Comparison of ENCODE assay signal across 11 cellular contexts in the genomic region with DNA sequence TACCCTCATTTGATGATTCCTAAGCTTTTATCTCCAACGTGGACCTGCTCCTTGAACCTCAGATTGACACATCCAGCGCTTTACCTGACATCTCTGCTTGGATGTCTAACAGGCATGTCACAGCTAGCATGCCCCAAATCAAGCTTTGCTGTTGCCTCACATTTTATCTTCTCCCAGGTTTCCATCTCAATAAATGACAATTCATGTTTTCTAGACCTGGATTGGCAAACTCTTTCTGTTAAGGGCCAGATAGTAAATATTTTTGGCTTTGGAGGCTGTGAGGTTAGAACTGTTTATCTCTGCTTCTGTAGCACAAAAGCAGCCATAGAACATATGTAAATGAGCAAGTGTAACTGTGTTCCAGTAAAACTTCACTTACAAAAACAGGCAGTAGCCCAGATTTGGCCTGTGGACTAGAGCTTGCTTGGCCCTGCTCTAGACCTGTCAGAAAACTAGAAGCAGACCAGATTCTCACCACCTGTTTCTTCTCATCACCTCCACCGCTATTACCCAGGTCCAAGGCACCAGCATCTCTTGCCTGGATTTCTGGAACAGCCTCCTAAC. TPM values are rescaled to one million over a fixed set of nuclear protein-coding genes. Genes with fewer than 3 reads are reported as not detected.
DNase-seq lines count a peak whose midpoint lies in the region; ATAC-seq, FAIRE-seq and TF ChIP-seq lines count a peak whose summit lies in the region.
"Had no signal": no experiment of that assay in that cellular context is flagged by ENCODE, and none has a peak within 500 bp of the region (broad histone marks: within the 10 kb centered on the region; RNA-seq: fewer than 3 reads in every experiment).

No MANE protein-coding gene starts in this region.

- H2BK120ac ChIP-seq in IMR-90 (ENCODE audit: low read depth, low read length), result peak overlapping the region; percentile 30

- intact Hi-C loops in IMR-90 (cut with micrococcal nuclease), result no loop called here

- H4K91ac ChIP-seq in IMR-90 (ENCODE audit: insufficient read depth, low read depth, low read length), result peak overlapping the region; percentile 10; the same call in 1 of the 2 replicates

- peak overlapping the region; percentile 3; the same call in 1 of the 2 replicates for H3K18ac ChIP-seq in IMR-90 (ENCODE audit: low read depth, low read length)

- TF ChIP-seq RAD21 in IMR-90 (IDR thresholded peaks at IDR 0.05; ENCODE audit: low read length), result no peak

- H4K8ac ChIP-seq in IMR-90 (ENCODE audit: low read depth in 2 of 2, low read length in 2 of 2), result no peak overlapping the region

- peak overlapping the region; percentile 38; the same call in 1 of the 2 replicates for H2AK5ac ChIP-seq in IMR-90 (ENCODE audit: low read depth, low read length)

- peak overlapping the region; percentile 13 for H3K4me3 Mint-ChIP-seq in activated naive CD8-positive, alpha-beta T cell treated with anti-CD3 and anti-CD28 coated beads, Interleukin-2, amount 50 U/mL, for 24 hours

- no peak overlapping the region for H3K56ac ChIP-seq in IMR-90 (ENCODE audit: extremely low read depth, insufficient read depth, low read length)

- no peaks in the 10 kb centered on the region for H3K9me2 ChIP-seq in Karpas-422 (replicated peaks; ENCODE audit: insufficient read depth, low read length)

- H3K27me3 ChIP-seq in IMR-90 (ENCODE audit: control insufficient read depth, insufficient read depth, low read length) (no peaks in the 10 kb centered on the region), foreskin keratinocyte (no peaks in the 10 kb centered on the region), small intestine (ENCODE audit: control insufficient read depth in 2 of 2, insufficient read depth in 2 of 2, low read length in 2 of 2) (no peaks in the 10 kb centered on the region), Karpas-422 (ENCODE audit: low read length) (no peaks in the 10 kb centered on the region)

- ATAC-seq in IMR-90 (ENCODE audit: low read depth), result no peak
- ATAC-seq in activated naive CD8-positive, alpha-beta T cell treated with anti-CD3 and anti-CD28 coated beads, Interleukin-2, amount 50 U/mL, for 24 hours, result no peak
- peak; percentile 40 for ATAC-seq in foreskin keratinocyte
- ATAC-seq in HG03469 (IDR thresholded peaks at IDR 0.05; ENCODE audit: unreplicated experiment), result no peak

- H3K4me3 ChIP-seq in IMR-90 (ENCODE audit: insufficient read depth, low read depth, low read length) (no peak overlapping the region), small intestine (ENCODE audit: low read depth in 1 of 2, low read length in 2 of 2) (no peak overlapping the region), Karpas-422 (ENCODE audit: low read length) (no peak overlapping the region)

- H3K27ac ChIP-seq in IMR-90 (ENCODE audit: insufficient read depth, low read length), result no peak overlapping the region
- H3K27ac ChIP-seq in foreskin keratinocyte, result peak overlapping the region; percentile 72
- H3K27ac ChIP-seq in small intestine (ENCODE audit: low read depth in 1 of 2, low read length in 1 of 2), result no peak overlapping the region
- H3K27ac ChIP-seq in Karpas-422 (ENCODE audit: low read length), result no peak overlapping the region
- H3K27ac ChIP-seq: parathyroid adenoma had no signal

- FAIRE-seq in small intestine (lab: Jason Lieb, UNC) (no peak), RCC 7860 (lab: Jason Lieb, UNC) (no peak)

- H3K36me3 ChIP-seq in IMR-90 (ENCODE audit: control insufficient read depth, insufficient read depth, low read length) (peaks cover 6% of the 10 kb centered on the region; the same call in 1 of the 2 replicates), small intestine (ENCODE audit: control insufficient read depth in 2 of 2, insufficient read depth in 2 of 2, low read length in 2 of 2) (peaks cover 3 to 4% of the 10 kb centered on the region in 2 donors), Karpas-422 (ENCODE audit: insufficient read depth, low read length) (no peaks in the 10 kb centered on the region)

- H3K23ac ChIP-seq in IMR-90 (ENCODE audit: low read depth, low read length), result peak overlapping the region; percentile 30

- peak overlapping the region; percentile 51 for H2AK9ac ChIP-seq in IMR-90 (replicated peaks; ENCODE audit: low read depth, low read length, poor library complexity)

- H3K36me3 Mint-ChIP-seq in activated naive CD8-positive, alpha-beta T cell treated with anti-CD3 and anti-CD28 coated beads, Interleukin-2, amount 50 U/mL, for 24 hours (ENCODE audit: low read depth), result peaks cover 6% of the 10 kb centered on the region

- H3K27me3 Mint-ChIP-seq in activated naive CD8-positive, alpha-beta T cell treated with anti-CD3 and anti-CD28 coated beads, Interleukin-2, amount 50 U/mL, for 24 hours, result no peaks in the 10 kb centered on the region

- dilution Hi-C loops in IMR-90 (cut with HindIII; ENCODE audit: low sequenced_read_pairs, unreplicated experiment), result no loop called here

- DNase-seq in IMR-90 (peak; percentile 18), foreskin keratinocyte (peak; percentile 47 to 50), small intestine (peak; percentile 35), RCC 7860 (ENCODE audit: low spot score) (no peak), Karpas-422 (no peak), SK-N-DZ (ENCODE audit: low spot score) (no peak)
- no peak for DNase-seq in activated naive CD8-positive, alpha-beta T cell treated with anti-CD3 and anti-CD28 coated beads, Interleukin-2, amount 50 U/mL, for 24 hours
- DNase-seq: NCI-H446 treated with DMSO at 0.1 percent for 48 hours had no signal

- POLR2A ChIA-PET in IMR-90 (lab: Charles Lee; ENCODE audit: unreplicated experiment), result no interaction called here

- peak overlapping the region; percentile 39 for H3K27ac Mint-ChIP-seq in activated naive CD8-positive, alpha-beta T cell treated with anti-CD3 and anti-CD28 coated beads, Interleukin-2, amount 50 U/mL, for 24 hours

- peaks cover 23% of the 10 kb centered on the region for H3K79me2 ChIP-seq in Karpas-422 (ENCODE audit: low read length)
- H3K79me2 ChIP-seq: parathyroid adenoma had no signal

- H4K5ac ChIP-seq in IMR-90 (ENCODE audit: low read depth, low read length), result no peak overlapping the region

- CTCF ChIA-PET in IMR-90 (lab: Yijun Ruan, JAX), result no interaction called here

- H3K9me1 ChIP-seq in IMR-90 (ENCODE audit: insufficient read depth, low read length), result peaks cover 22% of the 10 kb centered on the region

- no peaks in the 10 kb centered on the region for H3K9me3 ChIP-seq in IMR-90 (ENCODE audit: control insufficient read depth, insufficient read depth, low read length)
- H3K9me3 ChIP-seq in small intestine (ENCODE audit: control insufficient read depth, low read depth), result no peaks in the 10 kb centered on the region
- no peaks in the 10 kb centered on the region for H3K9me3 ChIP-seq in Karpas-422 (ENCODE audit: low read length)

- peak overlapping the region; percentile 55; the same call in 1 of the 2 replicates for H3K4ac ChIP-seq in IMR-90 (ENCODE audit: low read depth, low read length)

- H3K9ac ChIP-seq in IMR-90 (ENCODE audit: low read depth, low read length), result no peak overlapping the region
- H3K9ac ChIP-seq in Karpas-422 (ENCODE audit: low read length), result no peak overlapping the region
- H3K9ac ChIP-seq: parathyroid adenoma had no signal

- H4K20me1 ChIP-seq in IMR-90 (ENCODE audit: insufficient read depth, low read length), result peaks cover 24% of the 10 kb centered on the region
- H4K20me1 ChIP-seq in Karpas-422 (ENCODE audit: insufficient read depth, low read depth, low read length), result no peaks in the 10 kb centered on the region

- H3K4me1 ChIP-seq in IMR-90 (ENCODE audit: control insufficient read depth, insufficient read depth, low read length) (peaks cover 8% of the 10 kb centered on the region), foreskin keratinocyte (peaks cover 19% of the 10 kb centered on the region), small intestine (ENCODE audit: control insufficient read depth in 2 of 2, insufficient read depth in 1 of 2, low read depth in 1 of 2, low read length in 1 of 2) (peaks cover 0 to 3% of the 10 kb centered on the region in 2 donors), Karpas-422 (ENCODE audit: low read length) (no peaks in the 10 kb centered on the region)
- H3K4me1 ChIP-seq: parathyroid adenoma had no signal

- no peaks in the 10 kb centered on the region for H3K9me3 Mint-ChIP-seq in activated naive CD8-positive, alpha-beta T cell treated with anti-CD3 and anti-CD28 coated beads, Interleukin-2, amount 50 U/mL, for 24 hours
- H3K9me3 Mint-ChIP-seq: T-helper 1 cell treated with Interleukin-12 subunit alpha and Interleukin-12 subunit beta and Interleukin-4 antibody, amounts not matched to agents 30 μg/mL and 1 μg/mL, for 36 hours had no signal

- no TSS peak for BruUV-seq in IMR-90 (replicated peaks; lab: Mats Ljungman, UMichigan)

- H3K4me2 ChIP-seq in IMR-90 (ENCODE audit: low read depth, low read length), result peak overlapping the region; percentile 9; the same call in 1 of the 2 replicates
- no peak overlapping the region for H3K4me2 ChIP-seq in Karpas-422 (ENCODE audit: low read depth, low read length, poor library complexity, severe bottlenecking)

- TF ChIP-seq POLR2A in IMR-90 (IDR thresholded peaks at IDR 0.05; ENCODE audit: low read depth, low read length), result no peak

- no peak for TF ChIP-seq CTCF in IMR-90 (conservative IDR thresholded peaks at IDR 0.05; ENCODE audit: low read depth, low read length)
- no peak for TF ChIP-seq CTCF in foreskin keratinocyte (conservative IDR thresholded peaks at IDR 0.05)

- peaks cover 19% of the 10 kb centered on the region for H3K4me1 Mint-ChIP-seq in activated naive CD8-positive, alpha-beta T cell treated with anti-CD3 and anti-CD28 coated beads, Interleukin-2, amount 50 U/mL, for 24 hours

- in situ Hi-C loops in IMR-90 (cut with MboI; ENCODE audit: low sequenced_read_pairs), result no loop called here

- H3K14ac ChIP-seq in IMR-90 (replicated peaks; ENCODE audit: low read depth, low read length), result peak overlapping the region; percentile 41

- H3K79me1 ChIP-seq in IMR-90 (ENCODE audit: low read depth in 1 of 2, low read length in 2 of 2), result peaks cover 36 to 81% of the 10 kb centered on the region in 2 experiments

- peak overlapping the region; percentile 8; the same call in 1 of the 2 replicates for H2BK20ac ChIP-seq in IMR-90 (ENCODE audit: low read depth, low read length)

- H2AFZ ChIP-seq in IMR-90 (replicated peaks; ENCODE audit: low read length, poor library complexity), result no peak overlapping the region
- no peak overlapping the region for H2AFZ ChIP-seq in Karpas-422 (ENCODE audit: low read length)
- H2AFZ ChIP-seq: parathyroid adenoma had no signal

- peak overlapping the region; percentile 38 for H2BK5ac ChIP-seq in IMR-90 (ENCODE audit: low read depth, low read length, poor library complexity, severe bottlenecking)

- H2BK15ac ChIP-seq in IMR-90 (ENCODE audit: low read depth, low read length), result peak overlapping the region; percentile 44; the same call in 1 of the 3 replicates

- no CpG with 5 or more reads among the region's 3 CpGs for WGBS in IMR-90 (ENCODE audit: extremely low coverage in 2 of 2, insufficient read length in 1 of 2), 2 experiments
- 53 to 71% (median 56%) methylated on average over 3 of the region's 3 CpGs for WGBS in small intestine, 3 donors

RNA-seq across cellular contexts. Expression of a gene that starts 42.2 kb away (rescaled TPM):
- total RNA-seq in IMR-90 (2012; rRNA removed) (39.3 and 41.9 TPM in 2 replicates), foreskin keratinocyte (36.2 and 37.2 TPM in 2 replicates)
- polyA plus RNA-seq in IMR-90 (2012; rRNA removed) (24.6 and 26.5 TPM in 2 replicates), foreskin keratinocyte (11.4 and 13.2 TPM in 2 replicates), small intestine (10 to 100 TPM in 2 of 3 donors, 1 to 10 TPM in 1; 8.6 to 24.2 (median 15.4) TPM)
- 13.6 and 17.6 TPM in 2 replicates for polyA plus RNA-seq in IMR-90 (2012; cell fraction: cytosol; rRNA removed)
- polyA plus RNA-seq in IMR-90 (2012; cell fraction: nucleus; rRNA removed; ENCODE audit: low replicate concordance), result 28.2 and 61.0 TPM in 2 replicates
- 23.5 and 37.0 TPM in 2 replicates for total RNA-seq in Karpas-422 (2014; rRNA removed; shearing (Covaris generic); ENCODE audit: low replicate concordance)
- polyA plus RNA-seq in SK-N-DZ (2014; cell fraction: cytosol; rRNA removed), result 27.7 and 33.7 TPM in 2 replicates
- 30.9 and 48.4 TPM in 2 replicates for polyA plus RNA-seq in SK-N-DZ (2014; cell fraction: nucleus; rRNA removed)

Comparison
In these comparisons a context has a peak if more than half of its experiments do, and no peak if none do; other contexts are left out.
1. DNase-seq: peak in IMR-90 (single experiment), foreskin keratinocyte (2 of 2) and small intestine (single experiment); none in activated naive CD8-positive, alpha-beta T cell treated with anti-CD3 and anti-CD28 coated beads, Interleukin-2, amount 50 U/mL, for 24 hours (single experiment), RCC 7860 (single experiment), Karpas-422 (single experiment) and SK-N-DZ (single experiment).